8 cellular contexts compared by ENCODE assay signal in the genomic region with DNA sequence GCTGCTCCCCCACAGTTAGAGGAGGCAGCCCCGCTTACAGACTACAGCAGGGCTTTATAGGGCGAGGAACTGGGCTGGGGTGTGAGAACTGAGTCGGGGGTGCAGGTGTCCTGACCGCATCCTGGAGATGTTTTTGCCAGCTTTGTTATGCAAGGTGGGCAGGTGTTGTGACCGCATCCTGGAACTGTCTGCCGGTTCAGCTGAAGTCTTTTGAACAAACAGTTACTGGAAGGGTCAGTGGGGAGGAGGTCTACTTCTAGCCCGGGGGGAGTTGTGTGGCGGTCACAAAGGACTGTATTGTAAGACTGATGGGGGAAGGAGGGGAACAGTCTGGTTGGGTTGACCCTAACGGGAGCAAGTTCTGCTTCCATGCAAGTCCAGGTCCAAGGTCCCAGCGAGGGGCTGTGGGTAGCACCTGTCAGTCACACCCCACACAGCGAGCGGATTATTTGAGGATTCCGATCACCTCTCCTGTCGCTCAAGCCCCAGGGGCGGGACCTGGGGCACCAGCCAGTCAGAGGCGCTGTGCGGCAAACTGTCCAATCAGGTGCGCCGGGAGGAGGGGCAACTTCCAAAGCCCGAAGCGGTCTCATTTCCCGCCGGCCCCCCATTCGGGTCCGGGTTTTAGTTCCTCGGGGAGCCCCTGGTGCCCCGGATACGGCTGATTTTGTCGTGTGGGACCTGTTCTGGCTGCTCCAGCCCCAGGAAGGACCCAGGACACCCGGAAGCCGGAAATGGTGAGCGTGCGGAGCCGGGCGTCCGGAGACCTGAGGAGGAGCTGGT. TPM values are rescaled to one million over a fixed set of nuclear protein-coding genes. Genes with fewer than 3 reads are reported as not detected.
DNase-seq lines count a peak whose midpoint lies in the region; ATAC-seq and TF ChIP-seq lines count a peak whose summit lies in the region.

TSS of gene ZNF101 (plus strand) at position 610 of the 783 bp plus-strand sequence. CDS start at position 735, 125 bp downstream.

- TF ChIP-seq EP300 in ovary (IDR thresholded peaks at IDR 0.05): no peak

- no peak for TF ChIP-seq CTCF in GM12875 (IDR thresholded peaks at IDR 0.05; ENCODE audit: borderline replicate concordance, insufficient read depth, low read depth, low read length)
- TF ChIP-seq CTCF in SU-DHL-6 (IDR thresholded peaks at IDR 0.05; ENCODE audit: insufficient read depth, low read length, poor library complexity, severe bottlenecking): no peak
- TF ChIP-seq CTCF in ovary (IDR thresholded peaks at IDR 0.05): no peak
- no peak for TF ChIP-seq CTCF in thyroid gland (IDR thresholded peaks at IDR 0.05)

- H3K9me3 ChIP-seq in SU-DHL-6 (ENCODE audit: insufficient read depth, low read length) (no peaks in the 10 kb centered on the region), ovary (no peaks in the 10 kb centered on the region), thyroid gland (no peaks in the 10 kb centered on the region)

- H3K79me2 ChIP-seq in SU-DHL-6 (ENCODE audit: insufficient read depth, low read length): peaks cover 49% of the 10 kb centered on the region

- H4K20me1 ChIP-seq in SU-DHL-6 (ENCODE audit: low read depth, low read length): no peaks in the 10 kb centered on the region

- DNase-seq in NCI-H1417 (lab: John Stamatoyannopoulos, UW) (peak; percentile 87 to 91 (median 88)), Right ventricle myocardium inferior (ENCODE audit: missing footprints) (peak; percentile 96), ovary (peak; percentile 89 to 94 (median 93)), thyroid gland (peak; percentile 95)
- peak; percentile 98 for DNase-seq in activated naive CD8-positive, alpha-beta T cell treated with anti-CD3 and anti-CD28 coated beads for 36 hours

- H3K4me1 Mint-ChIP-seq in activated naive CD8-positive, alpha-beta T cell treated with anti-CD3 and anti-CD28 coated beads for 36 hours: peaks cover 27% of the 10 kb centered on the region

- no peaks in the 10 kb centered on the region for H3K27me3 Mint-ChIP-seq in activated naive CD8-positive, alpha-beta T cell treated with anti-CD3 and anti-CD28 coated beads for 36 hours

- H3K27ac ChIP-seq in SU-DHL-6 (ENCODE audit: low read depth, low read length) (peak within 1 kb of the TSS; percentile 90), ovary (peak within 1 kb of the TSS; percentile 2 to 68), thyroid gland (peak within 1 kb of the TSS; percentile 57 to 76 (median 73))

- peaks cover 53% of the 10 kb centered on the region for H3K36me3 Mint-ChIP-seq in activated naive CD8-positive, alpha-beta T cell treated with anti-CD3 and anti-CD28 coated beads for 36 hours

- intact Hi-C loops in Right ventricle myocardium inferior (cut with DNase I) (loop anchor here (2.0 to 5.0 kb wide), 2 partner anchors 64 to 199 kb away; partner anchors contain the start of genes ZNF14 and ZNF253), ovary (cut with DNase I) (loop anchor here in 1 of 4 donors (10.0 kb wide), 1 partner anchor 286 kb away; no protein-coding TSS in a partner anchor), thyroid gland (cut with DNase I) (no loop called here)

- peak within 1 kb of the TSS; percentile 77 for H3K4me3 Mint-ChIP-seq in activated naive CD8-positive, alpha-beta T cell treated with anti-CD3 and anti-CD28 coated beads for 36 hours

- peaks cover 23% of the 10 kb centered on the region for H3F3A ChIP-seq in SU-DHL-6 (ENCODE audit: insufficient read depth)

- WGBS in ovary, 3 donors: 4 to 5% (median 5%) methylated on average over 35 to 36 of the region's 36 CpGs
- 13 to 18% methylated on average over 10 to 12 of the region's 36 CpGs for WGBS in thyroid gland, 2 donors

- H3K27ac Mint-ChIP-seq in activated naive CD8-positive, alpha-beta T cell treated with anti-CD3 and anti-CD28 coated beads for 36 hours: peak within 1 kb of the TSS; percentile 94

- no peaks in the 10 kb centered on the region for H3K9me2 ChIP-seq in SU-DHL-6 (replicated peaks; ENCODE audit: insufficient read depth, low read length)

- no peaks in the 10 kb centered on the region for H3K27me3 ChIP-seq in SU-DHL-6 (ENCODE audit: low read length)
- H3K27me3 ChIP-seq in ovary: no peaks in the 10 kb centered on the region
- H3K27me3 ChIP-seq in thyroid gland: no peaks in the 10 kb centered on the region

- peak within 1 kb of the TSS; percentile 99 for H3K9ac ChIP-seq in SU-DHL-6 (ENCODE audit: low read length)

- H3K4me3 ChIP-seq in GM12875 (ENCODE audit: low read depth, low read length) (peak within 1 kb of the TSS; percentile 95), SU-DHL-6 (ENCODE audit: insufficient read depth, low read length, poor library complexity, severe bottlenecking) (peak within 1 kb of the TSS; percentile 100), ovary (peak within 1 kb of the TSS; percentile 98), thyroid gland (replicated peaks in 1 of 3) (peak within 1 kb of the TSS; percentile 72 to 95 (median 94))

- TF ChIP-seq POLR2A in ovary (IDR thresholded peaks at IDR 0.05) (peak; percentile 22), thyroid gland (IDR thresholded peaks at IDR 0.05) (peak in 1 of 2 donors; percentile 60)

- H3K9me3 Mint-ChIP-seq in activated naive CD8-positive, alpha-beta T cell treated with anti-CD3 and anti-CD28 coated beads for 36 hours: peaks cover 13% of the 10 kb centered on the region

- H3K4me1 ChIP-seq in ovary (ENCODE audit: insufficient read depth) (peaks cover 6% of the 10 kb centered on the region), thyroid gland (peaks cover 15 to 17% of the 10 kb centered on the region in 2 donors)

- no peak within 1 kb of the TSS for H2AFZ ChIP-seq in SU-DHL-6 (ENCODE audit: low read depth, low read length, severe bottlenecking)

- ATAC-seq in HG02763 (IDR thresholded peaks at IDR 0.05; ENCODE audit: unreplicated experiment) (peak; percentile 67), Right ventricle myocardium inferior (peak; percentile 79)

- H3K4me2 ChIP-seq in SU-DHL-6 (ENCODE audit: low read depth, low read length, poor library complexity, severe bottlenecking): peak within 1 kb of the TSS; percentile 93

- H3K36me3 ChIP-seq in SU-DHL-6 (ENCODE audit: low read length) (0 out of 2 replicates have a peak, but pooled peaks cover 5% of the 10 kb centered on the region), ovary (no peaks in the 10 kb centered on the region), thyroid gland (no peaks in the 10 kb centered on the region)

RNA-seq across cellular contexts. Expression of gene ZNF101, which starts in this region (rescaled TPM):
- 10 to 100 TPM; 71.8 to 73.2 TPM for total RNA-seq in activated naive CD8-positive, alpha-beta T cell treated with anti-CD3 and anti-CD28 coated beads for 36 hours
- total RNA-seq in Right ventricle myocardium inferior (2.7 TPM), ovary (10 to 100 TPM in 1 of 7 donors, 1 to 10 TPM in 6; 2.9 to 12.6 (median 5.6) TPM), thyroid gland (10 to 100 TPM in 2 of 4 donors, 1 to 10 TPM in 2; 6.9 to 13.4 (median 11.3) TPM)
- 10 to 100 TPM in 1 of 2 donors, 1 to 10 TPM in 1; 4.2 to 10.4 TPM for polyA plus RNA-seq in ovary

Comparison
In these comparisons a context has a peak if more than half of its experiments do, and no peak if none do; other contexts are left out.
1. Peak in every context shown above with its lines: DNase-seq, ATAC-seq, H3K4me3 ChIP-seq and H3K27ac ChIP-seq.
2. RNA of gene ZNF101 (total RNA-seq): 71.8 to 73.2 TPM in activated naive CD8-positive, alpha-beta T cell treated with anti-CD3 and anti-CD28 coated beads for 36 hours; 6.9 to 13.4 TPM in thyroid gland, 2.9 to 12.6 TPM in ovary and 2.7 TPM in Right ventricle myocardium inferior (single experiment); every median in the first group is over 4 times any median in the second.
3. H3K27ac ChIP-seq: peak in every context shown above with its lines; median percentile 90 in SU-DHL-6; 73 in thyroid gland; 35 in ovary.